ENCODE assay signal across 8 cellular contexts in the genomic region with DNA sequence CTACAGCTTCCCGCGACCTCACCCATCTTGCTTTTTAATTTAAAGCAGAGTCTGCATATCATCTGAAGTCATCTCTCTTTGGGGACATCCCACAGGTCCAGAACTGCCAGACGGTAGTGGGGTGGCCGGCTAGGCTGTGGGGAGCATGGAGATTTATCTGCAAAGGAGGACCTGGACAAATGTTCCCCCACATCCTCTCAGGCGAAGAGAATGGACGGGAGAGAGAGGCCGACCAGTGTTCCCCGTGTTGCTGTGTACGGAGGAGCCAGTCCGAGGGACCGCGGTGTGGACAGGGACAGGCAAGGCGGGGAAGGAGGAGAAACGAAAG. TPM values are rescaled to one million over a fixed set of nuclear protein-coding genes. Genes with fewer than 3 reads are reported as not detected.
DNase-seq lines count a peak whose midpoint lies in the region; ATAC-seq and TF ChIP-seq lines count a peak whose summit lies in the region.

No MANE protein-coding gene starts in this region.

- peaks cover 1% of the 10 kb centered on the region for H3K79me1 ChIP-seq in trophoblast cell (ENCODE audit: low read length)

- H3K9me3 Mint-ChIP-seq in CD8-positive, alpha-beta memory T cell = no peaks in the 10 kb centered on the region
- no peaks in the 10 kb centered on the region for H3K9me3 Mint-ChIP-seq in activated CD4-positive, alpha-beta memory T cell treated with anti-CD3 and anti-CD28 coated beads, Interleukin-2, amount 10 ng/mL, durations not matched to agents 7 days and 5 days

- no peak overlapping the region for H2AK5ac ChIP-seq in trophoblast cell (ENCODE audit: low read length)

- no peak overlapping the region for H4K91ac ChIP-seq in trophoblast cell (ENCODE audit: low read depth, low read length)

- H4K8ac ChIP-seq in trophoblast cell (ENCODE audit: low read depth, low read length) = no peak overlapping the region

- peaks cover 52% of the 10 kb centered on the region for H3K27me3 ChIP-seq in CD8-positive, alpha-beta memory T cell (ENCODE audit: insufficient read depth, low read length, poor library complexity, severe bottlenecking)
- peaks cover 60% of the 10 kb centered on the region for H3K27me3 ChIP-seq in trophoblast cell (ENCODE audit: insufficient read depth, low read length)

- H3K23ac ChIP-seq in trophoblast cell (ENCODE audit: low read length) = no peak overlapping the region

- no peaks in the 10 kb centered on the region for H3K9me3 ChIP-seq in CD8-positive, alpha-beta memory T cell (ENCODE audit: low read length)
- peaks cover 7% of the 10 kb centered on the region for H3K9me3 ChIP-seq in trophoblast cell (ENCODE audit: insufficient read depth, low read depth, low read length)

- H3K4me1 Mint-ChIP-seq in CD8-positive, alpha-beta memory T cell = peaks cover 19 to 34% (median 22%) of the 10 kb centered on the region in 3 donors
- peaks cover 26% of the 10 kb centered on the region for H3K4me1 Mint-ChIP-seq in activated CD4-positive, alpha-beta memory T cell treated with anti-CD3 and anti-CD28 coated beads, Interleukin-2, amount 10 ng/mL, durations not matched to agents 7 days and 5 days

- H2BK5ac ChIP-seq in trophoblast cell (ENCODE audit: low read depth, low read length, poor library complexity) = no peak overlapping the region

- no peaks in the 10 kb centered on the region for H3K36me3 Mint-ChIP-seq in CD8-positive, alpha-beta memory T cell
- H3K36me3 Mint-ChIP-seq in activated CD4-positive, alpha-beta memory T cell treated with anti-CD3 and anti-CD28 coated beads, Interleukin-2, amount 10 ng/mL, durations not matched to agents 7 days and 5 days (ENCODE audit: low read depth) = no peaks in the 10 kb centered on the region

- H3K9ac ChIP-seq in trophoblast cell (ENCODE audit: low read length) = no peak overlapping the region

- H3K36me3 ChIP-seq in CD8-positive, alpha-beta memory T cell (ENCODE audit: insufficient read depth, low read length) = no peaks in the 10 kb centered on the region
- no peaks in the 10 kb centered on the region for H3K36me3 ChIP-seq in trophoblast cell (ENCODE audit: control insufficient read depth in 1 of 2, insufficient read depth in 2 of 2, low read length in 2 of 2)

- no peak overlapping the region for H2BK12ac ChIP-seq in trophoblast cell (ENCODE audit: low read length)

- peak overlapping the region; percentile 58 for H3K4me2 ChIP-seq in trophoblast cell (ENCODE audit: low read length)

- ATAC-seq in HG02610 (IDR thresholded peaks at IDR 0.05; ENCODE audit: unreplicated experiment) = no peak

- no peak overlapping the region for H3K4me3 ChIP-seq in CD8-positive, alpha-beta memory T cell (ENCODE audit: low read length)
- H3K4me3 ChIP-seq in fibroblast of villous mesenchyme (ENCODE audit: low read depth, low read length) (peak overlapping the region; percentile 46), trophoblast cell (ENCODE audit: low read depth, low read length) (peak overlapping the region; percentile 12)

- peak overlapping the region in 1 of 8 donors; percentile 10 for H3K27ac Mint-ChIP-seq in CD8-positive, alpha-beta memory T cell
- no peak overlapping the region for H3K27ac Mint-ChIP-seq in activated CD4-positive, alpha-beta memory T cell treated with anti-CD3 and anti-CD28 coated beads, Interleukin-2, amount 10 ng/mL, durations not matched to agents 7 days and 5 days

- CTCF ChIA-PET in CD8-positive, alpha-beta memory T cell (lab: Charles Lee) = interaction anchor here (1.0 kb wide), 1 partner anchor 12 kb away, joined by 3 read pairs; no protein-coding TSS in a partner anchor
- CTCF ChIA-PET in activated CD4-positive, alpha-beta memory T cell treated with anti-CD3 and anti-CD28 coated beads, Interleukin-2, amount 10 ng/mL, durations not matched to agents 7 days and 5 days (lab: Charles Lee) = interaction anchor here (1.7 kb wide), 1 partner anchor 12 kb away, joined by 6 read pairs; no protein-coding TSS in a partner anchor

- peak overlapping the region in 5 of 7 donors; percentile 55 to 88 (median 69) for H3K4me3 Mint-ChIP-seq in CD8-positive, alpha-beta memory T cell
- peak overlapping the region; percentile 30 for H3K4me3 Mint-ChIP-seq in activated CD4-positive, alpha-beta memory T cell treated with anti-CD3 and anti-CD28 coated beads, Interleukin-2, amount 10 ng/mL, durations not matched to agents 7 days and 5 days

- DNase-seq in CD8-positive, alpha-beta memory T cell = no peak
- no peak for DNase-seq in activated CD4-positive, alpha-beta memory T cell treated with anti-CD3 and anti-CD28 coated beads, Interleukin-2, amount 10 ng/mL, durations not matched to agents 7 days and 5 days
- DNase-seq in fibroblast of villous mesenchyme (ENCODE audit: low read depth) (no peak), trophoblast cell (no peak), SIG-M5 treated with dmso at 0.1 percent for 504 hours (lab: John Stamatoyannopoulos, UW; ENCODE audit: unreplicated experiment) (no peak), CD1c-positive myeloid dendritic cell (ENCODE audit: extremely low spot score) (no peak), epidermal melanocyte (ENCODE audit: insufficient read length, low spot score) (no peak)

- no peak overlapping the region for H2AFZ ChIP-seq in trophoblast cell (ENCODE audit: insufficient read depth, low read length, poor library complexity)

- H3K79me2 ChIP-seq in trophoblast cell (ENCODE audit: control insufficient read depth, insufficient read depth, low read length, poor library complexity) = no peaks in the 10 kb centered on the region

- H4K12ac ChIP-seq in trophoblast cell (ENCODE audit: low read depth, low read length) = no peak overlapping the region

- no peak overlapping the region for H3K4ac ChIP-seq in trophoblast cell (ENCODE audit: low read depth, low read length)

- H2BK120ac ChIP-seq in trophoblast cell (ENCODE audit: insufficient read depth, low read length, poor library complexity) = no peak overlapping the region

- H3K27me3 Mint-ChIP-seq in CD8-positive, alpha-beta memory T cell = peaks cover 54 to 66% of the 10 kb centered on the region in 2 donors
- peaks cover 74% of the 10 kb centered on the region for H3K27me3 Mint-ChIP-seq in activated CD4-positive, alpha-beta memory T cell treated with anti-CD3 and anti-CD28 coated beads, Interleukin-2, amount 10 ng/mL, durations not matched to agents 7 days and 5 days

- no peak overlapping the region for H3K27ac ChIP-seq in CD8-positive, alpha-beta memory T cell (ENCODE audit: low read depth, low read length)
- no peak overlapping the region for H3K27ac ChIP-seq in trophoblast cell (ENCODE audit: low read depth, low read length)

- no peak for TF ChIP-seq CTCF in fibroblast of villous mesenchyme (IDR thresholded peaks at IDR 0.05; ENCODE audit: insufficient read depth, low read depth, low read length)

- WGBS in trophoblast cell (ENCODE audit: extremely low coverage, insufficient coverage, insufficient read length) = no CpG with 5 or more reads among the region's 14 CpGs

- H3K18ac ChIP-seq in trophoblast cell (ENCODE audit: low read length) = no peak overlapping the region

- POLR2A ChIA-PET in CD8-positive, alpha-beta memory T cell (lab: Charles Lee) = no interaction called here
- POLR2A ChIA-PET in activated CD4-positive, alpha-beta memory T cell treated with anti-CD3 and anti-CD28 coated beads, Interleukin-2, amount 10 ng/mL, durations not matched to agents 7 days and 5 days (lab: Charles Lee) = interaction anchor here (2.3 to 2.5 kb wide), 2 partner anchors 15 to 51 kb away, joined by 5 to 9 read pairs; a partner anchor contains a TSS

- no peak overlapping the region for H3K14ac ChIP-seq in trophoblast cell (ENCODE audit: low read length)

- peaks cover 23% of the 10 kb centered on the region for H3K4me1 ChIP-seq in CD8-positive, alpha-beta memory T cell (ENCODE audit: insufficient read depth, low read length)
- peaks cover 3 to 11% of the 10 kb centered on the region in 2 experiments for H3K4me1 ChIP-seq in trophoblast cell (ENCODE audit: control insufficient read depth in 1 of 2, insufficient read depth in 2 of 2, low read length in 2 of 2)

RNA-seq across cellular contexts. Expression of a gene that starts 0.7 kb away (rescaled TPM):
- not detected for total RNA-seq in CD8-positive, alpha-beta memory T cell
- not detected for polyA plus RNA-seq in CD8-positive, alpha-beta memory T cell
- total RNA-seq in activated CD4-positive, alpha-beta memory T cell treated with anti-CD3 and anti-CD28 coated beads, Interleukin-2, amount 10 ng/mL, durations not matched to agents 7 days and 5 days = not detected
- total RNA-seq in fibroblast of villous mesenchyme = 1.3 TPM in 1 of 2 replicates, not detected in the other
- polyA plus RNA-seq in trophoblast cell (2013) = 0.70 and 1.2 TPM in 2 replicates

RNA-seq across cellular contexts. Expression of a gene that starts 6.2 kb away (rescaled TPM):
- 100 to 1,000 TPM; 153 to 163 TPM for total RNA-seq in CD8-positive, alpha-beta memory T cell
- 40.4 TPM for polyA plus RNA-seq in CD8-positive, alpha-beta memory T cell
- total RNA-seq in activated CD4-positive, alpha-beta memory T cell treated with anti-CD3 and anti-CD28 coated beads, Interleukin-2, amount 10 ng/mL, durations not matched to agents 7 days and 5 days = 10 to 100 TPM; 10.4 to 12.3 TPM
- 21.6 and 108 TPM in 2 replicates for total RNA-seq in fibroblast of villous mesenchyme
- 64.0 and 71.5 TPM in 2 replicates for polyA plus RNA-seq in trophoblast cell (2013)

RNA-seq across cellular contexts. Expression of a gene that starts 6.7 kb away (rescaled TPM):
- under 1 TPM in 1 of 2 experiments, not detected in 1; 0.71 TPM for total RNA-seq in CD8-positive, alpha-beta memory T cell
- not detected for polyA plus RNA-seq in CD8-positive, alpha-beta memory T cell
- not detected for total RNA-seq in activated CD4-positive, alpha-beta memory T cell treated with anti-CD3 and anti-CD28 coated beads, Interleukin-2, amount 10 ng/mL, durations not matched to agents 7 days and 5 days
- total RNA-seq in fibroblast of villous mesenchyme = 1.3 and 1.9 TPM in 2 replicates
- polyA plus RNA-seq in trophoblast cell (2013) = 0.33 and 0.39 TPM in 2 replicates

RNA-seq across cellular contexts. Expression of a gene that starts 19.9 kb away (rescaled TPM):
- not detected for total RNA-seq in CD8-positive, alpha-beta memory T cell
- polyA plus RNA-seq in CD8-positive, alpha-beta memory T cell = not detected
- total RNA-seq in activated CD4-positive, alpha-beta memory T cell treated with anti-CD3 and anti-CD28 coated beads, Interleukin-2, amount 10 ng/mL, durations not matched to agents 7 days and 5 days = not detected
- total RNA-seq in fibroblast of villous mesenchyme = not detected in 2 replicates
- polyA plus RNA-seq in trophoblast cell (2013) = not detected in 2 replicates

RNA-seq across cellular contexts. Expression of a gene that starts 23.4 kb away (rescaled TPM):
- total RNA-seq in CD8-positive, alpha-beta memory T cell = 100 to 1,000 TPM; 285 to 349 TPM
- 435 TPM for polyA plus RNA-seq in CD8-positive, alpha-beta memory T cell
- total RNA-seq in activated CD4-positive, alpha-beta memory T cell treated with anti-CD3 and anti-CD28 coated beads, Interleukin-2, amount 10 ng/mL, durations not matched to agents 7 days and 5 days = 10 to 100 TPM; 47.9 to 51.4 TPM
- total RNA-seq in fibroblast of villous mesenchyme = 21.2 and 76.0 TPM in 2 replicates
- 236 and 279 TPM in 2 replicates for polyA plus RNA-seq in trophoblast cell (2013)
